1 cellular context compared by ENCODE assay signal in the genomic region with DNA sequence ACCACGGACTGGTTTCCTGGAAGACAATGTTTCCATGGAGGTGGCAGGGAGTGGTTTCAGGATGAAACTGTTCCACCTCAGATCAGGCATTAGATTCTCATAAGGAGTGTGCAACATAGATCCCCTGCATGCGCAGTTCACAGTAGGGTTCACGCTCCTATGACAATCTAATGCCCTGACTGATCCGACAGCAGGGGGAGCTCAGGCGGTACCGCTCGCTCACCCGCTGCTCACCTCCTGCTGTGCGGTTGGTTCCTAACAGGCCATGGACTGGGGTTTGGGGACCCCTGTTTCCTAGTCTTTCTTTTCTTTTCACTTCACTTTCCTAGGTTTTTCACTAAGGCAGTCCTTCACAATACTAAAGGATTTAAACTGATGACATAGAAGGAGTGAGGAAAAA.
TF ChIP-seq lines count a peak whose summit lies in the region.

No MANE protein-coding gene starts in this region.

TF ChIP-seq in H1, 55 proteins besides CTCF, POLR2A, EP300 and RAD21:
- no peak for TF ChIP-seq BACH1 (IDR thresholded peaks at IDR 0.05; ENCODE audit: low read length)
- TF ChIP-seq ASH2L (IDR thresholded peaks at IDR 0.05; ENCODE audit: low read length): no peak
- no peak for TF ChIP-seq RXRA (IDR thresholded peaks at IDR 0.05; ENCODE audit: insufficient read depth, low read depth, low read length)
- TF ChIP-seq KDM4A (IDR thresholded peaks at IDR 0.05; ENCODE audit: low read depth, low read length, severe bottlenecking): no peak
- TF ChIP-seq, protein P1, sequence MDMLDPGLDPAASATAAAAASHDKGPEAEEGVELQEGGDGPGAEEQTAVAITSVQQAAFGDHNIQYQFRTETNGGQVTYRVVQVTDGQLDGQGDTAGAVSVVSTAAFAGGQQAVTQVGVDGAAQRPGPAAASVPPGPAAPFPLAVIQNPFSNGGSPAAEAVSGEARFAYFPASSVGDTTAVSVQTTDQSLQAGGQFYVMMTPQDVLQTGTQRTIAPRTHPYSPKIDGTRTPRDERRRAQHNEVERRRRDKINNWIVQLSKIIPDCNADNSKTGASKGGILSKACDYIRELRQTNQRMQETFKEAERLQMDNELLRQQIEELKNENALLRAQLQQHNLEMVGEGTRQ (IDR thresholded peaks at IDR 0.05; ENCODE audit: low read length): no peak
- TF ChIP-seq SP4 (IDR thresholded peaks at IDR 0.05; ENCODE audit: low read length): no peak
- TF ChIP-seq JUND (IDR thresholded peaks at IDR 0.05; ENCODE audit: low read length): no peak
- no peak for TF ChIP-seq YY1 (IDR thresholded peaks at IDR 0.05; ENCODE audit: low read depth, low read length)
- TF ChIP-seq SP2 (IDR thresholded peaks at IDR 0.05; ENCODE audit: low read length): no peak
